26 cellular contexts compared by ENCODE assay signal in genomic region chr11:24664399-24664798, GRCh38.
"Had no signal": no experiment of that assay in that cellular context is flagged by ENCODE, and none has a peak within 500 bp of the region (broad histone marks: within the 10 kb centered on the region; RNA-seq: fewer than 3 reads in every experiment).

No MANE protein-coding gene starts in this region.

- ATAC-seq: stimulated activated effector memory CD8-positive, alpha-beta T cell treated with anti-CD3 and anti-CD28 coated beads, Interleukin-12 subunit alpha, Interleukin-12 subunit beta, amount 100 ng/mL, for 72 hours; stimulated activated memory B cell treated with anti-CD40 and anti-IgM and Interleukin-4, amounts not matched to agents 10 μg/mL and 1 μg/mL and 100 μg/mL, for 72 hours; stimulated activated naive B cell treated with anti-CD40 and anti-IgM and Interleukin-4, amounts not matched to agents 10 μg/mL and 1 μg/mL and 100 μg/mL, for 72 hours; stimulated activated naive CD8-positive, alpha-beta T cell treated with anti-CD3 and anti-CD28 coated beads, Interleukin-15, amount 100 ng/mL, for 72 hours; stimulated activated naive CD8-positive, alpha-beta T cell treated with anti-CD3 and anti-CD28 coated beads, Interleukin-15, Interleukin-2, amounts not matched to agents 100 U/mL and 50 U/mL, for 24 hours; upper lobe of right lung had no signal

- H3K36me3 ChIP-seq: stomach, suprapubic skin, thoracic aorta, thyroid gland, tibial artery, tibial nerve, transverse colon, upper lobe of left lung, upper lobe of right lung, uterus, vagina had no signal

- H3K4me3 ChIP-seq: stomach, suprapubic skin, testis, thoracic aorta, thyroid gland, tibial artery, tibial nerve, transverse colon, upper lobe of left lung, upper lobe of right lung, uterus, vagina had no signal

- DNase-seq: stimulated activated CD4-positive, alpha-beta T cell treated with anti-CD3 and anti-CD28 coated beads, Interleukin-2, amount 100 ng/mL, for 48 hours; stimulated activated CD4-positive, alpha-beta T cell treated with anti-CD3 and anti-CD28 coated beads, Interleukin-4, amount 100 ng/mL, for 1 hour; stimulated activated CD4-positive, alpha-beta T cell treated with anti-CD3 and anti-CD28 coated beads, Interleukin-4, amount 100 ng/mL, for 24 hours; stimulated activated CD4-positive, alpha-beta T cell treated with anti-CD3 and anti-CD28 coated beads, Interleukin-4, amount 100 ng/mL, for 4 hours; stimulated activated CD8-positive, alpha-beta memory T cell treated with anti-CD3 and anti-CD28 coated beads, Interleukin-4, amount 100 ng/mL, for 48 hours; stimulated activated naive B cell treated with anti-CD40 and anti-IgM and Interleukin-4, amounts not matched to agents 10 μg/mL and 1 μg/mL and 100 μg/mL, for 72 hours; stimulated activated naive CD4-positive, alpha-beta T cell; stimulated activated naive CD4-positive, alpha-beta T cell treated with Interleukin-2 at 50 U/mL for 16 hours; stimulated activated naive CD8-positive, alpha-beta T cell treated with anti-CD3 and anti-CD28 coated beads, Interleukin-15, amount 100 ng/mL, for 72 hours; stimulated activated naive CD8-positive, alpha-beta T cell treated with anti-CD3 and anti-CD28 coated beads, Interleukin-15, Interleukin-2, amounts not matched to agents 100 U/mL and 50 U/mL, for 24 hours; stomach; substantia nigra; testis; thyroid gland; tibial artery; transverse colon; trophoblast cell; upper lobe of left lung; upper lobe of right lung; uterus had no signal

- H3K27me3 ChIP-seq: stomach, suprapubic skin, testis, thyroid gland, tibial artery, tibial nerve, transverse colon, upper lobe of left lung, upper lobe of right lung, uterus, vagina had no signal

- H3K4me1 ChIP-seq: stomach, suprapubic skin, testis, thyroid gland, tibial artery, tibial nerve, transverse colon, upper lobe of left lung, upper lobe of right lung, uterus, vagina had no signal

- H3K27ac ChIP-seq: stomach, suprapubic skin, testis, thoracic aorta, thyroid gland, tibial artery, tibial nerve, transverse colon, upper lobe of left lung, upper lobe of right lung, uterus, vagina had no signal

- H3K9me3 ChIP-seq: stomach, testis, thoracic aorta, thyroid gland, tibial artery, tibial nerve, transverse colon, upper lobe of left lung, upper lobe of right lung, uterus, vagina had no signal
